8 cellular contexts compared by ENCODE assay signal in the genomic region with DNA sequence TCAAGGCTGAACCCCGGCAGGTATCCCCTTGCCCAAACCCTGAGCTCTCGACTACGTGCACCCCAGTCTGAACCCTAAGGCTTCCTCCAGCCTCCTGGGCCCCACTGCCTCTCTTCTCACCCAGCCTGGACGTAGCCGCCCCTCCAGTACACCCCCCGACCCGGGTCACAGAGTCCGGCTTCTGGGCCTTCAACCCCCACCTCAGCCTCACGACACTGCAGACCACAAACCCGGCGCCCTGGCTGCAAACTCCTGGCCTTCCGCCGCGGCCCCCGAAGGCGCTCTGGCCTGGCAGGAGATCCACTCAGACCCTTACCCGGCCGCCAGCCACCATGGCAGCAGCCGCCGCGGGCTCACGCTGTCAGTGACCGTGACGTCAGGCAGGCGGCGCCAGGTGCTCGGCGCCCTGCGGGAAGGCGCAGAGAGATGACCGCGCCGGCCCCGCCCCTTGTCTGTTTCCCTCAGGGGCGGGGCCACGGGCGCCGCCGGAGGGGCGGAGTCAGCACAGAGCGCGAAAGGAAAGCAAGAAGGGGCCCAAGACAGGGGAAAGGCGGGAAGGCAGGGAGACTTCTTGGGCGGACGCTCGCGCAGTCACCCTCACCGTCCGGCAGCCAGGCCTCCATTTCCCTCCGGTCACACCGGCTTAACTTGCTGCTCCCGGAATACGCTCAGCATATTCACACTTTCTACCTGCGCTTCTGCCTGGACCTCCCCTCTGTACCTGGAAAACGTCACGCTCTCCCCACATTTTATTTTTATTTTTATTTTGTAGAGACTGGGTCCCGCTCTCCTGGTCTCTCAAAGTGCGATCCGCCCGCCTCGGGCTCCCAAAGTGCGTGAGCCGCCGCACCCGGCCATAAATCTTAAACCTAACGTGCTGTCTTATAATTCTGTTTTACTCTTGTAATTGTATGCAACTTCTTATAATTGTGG. TPM values are rescaled to one million over a fixed set of nuclear protein-coding genes. Genes with fewer than 3 reads are reported as not detected.
DNase-seq lines count a peak whose midpoint lies in the region; ATAC-seq, FAIRE-seq and TF ChIP-seq lines count a peak whose summit lies in the region.

A gene with protein sequence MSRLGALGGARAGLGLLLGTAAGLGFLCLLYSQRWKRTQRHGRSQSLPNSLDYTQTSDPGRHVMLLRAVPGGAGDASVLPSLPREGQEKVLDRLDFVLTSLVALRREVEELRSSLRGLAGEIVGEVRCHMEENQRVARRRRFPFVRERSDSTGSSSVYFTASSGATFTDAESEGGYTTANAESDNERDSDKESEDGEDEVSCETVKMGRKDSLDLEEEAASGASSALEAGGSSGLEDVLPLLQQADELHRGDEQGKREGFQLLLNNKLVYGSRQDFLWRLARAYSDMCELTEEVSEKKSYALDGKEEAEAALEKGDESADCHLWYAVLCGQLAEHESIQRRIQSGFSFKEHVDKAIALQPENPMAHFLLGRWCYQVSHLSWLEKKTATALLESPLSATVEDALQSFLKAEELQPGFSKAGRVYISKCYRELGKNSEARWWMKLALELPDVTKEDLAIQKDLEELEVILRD (minus strand): TSS at position 372 of the 933 bp plus-strand sequence. CDS start 471 bp downstream, outside the sequence.

- peak in 1 of 3 donors; percentile 95 for TF ChIP-seq POLR2A in spleen (IDR thresholded peaks at IDR 0.05)

- POLR2A ChIA-PET in AG04449 (lab: Yijun Ruan, JAX) (no interaction called here), WTC11 (lab: Charles Lee) (no interaction called here)

- H3K27me3 ChIP-seq in bronchial epithelial cell (ENCODE audit: control insufficient read depth, insufficient read depth, low read length) (no peaks in the 10 kb centered on the region), spleen (replicated peaks in 1 of 7) (no peaks in the 10 kb centered on the region)

- intact Hi-C loops in spleen (cut with DNase I; ENCODE audit: low total_unique reads): no loop called here

- WGBS in spleen, 5 donors: 1 to 2% (median 1%) methylated on average over 44 to 66 of the region's 66 CpGs

- H3K9me3 ChIP-seq in spleen: no peaks in the 10 kb centered on the region

- peak within 1 kb of the TSS; percentile 99 for H3K27ac Mint-ChIP-seq in WTC11
- H3K27ac Mint-ChIP-seq in immature natural killer cell: peak within 1 kb of the TSS; percentile 88 to 98 (median 91)

- H3K27me3 Mint-ChIP-seq in WTC11 (ENCODE audit: low read depth): no peaks in the 10 kb centered on the region
- peaks cover 7 to 13% (median 11%) of the 10 kb centered on the region in 3 donors for H3K27me3 Mint-ChIP-seq in immature natural killer cell (ENCODE audit: low read depth in 3 of 3)

- FAIRE-seq in bronchial epithelial cell (lab: Jason Lieb, UNC): no peak

- peak within 1 kb of the TSS; percentile 92 for H3K4me3 ChIP-seq in AG04449 (ENCODE audit: low read depth, low read length)
- H3K4me3 ChIP-seq in bronchial epithelial cell (ENCODE audit: low read depth, low read length): peak within 1 kb of the TSS; percentile 74
- peak within 1 kb of the TSS; percentile 82 to 96 (median 89) for H3K4me3 ChIP-seq in spleen

- no peak for DNase-seq in AG04449 (ENCODE audit: low read depth, low spot score)
- DNase-seq in NCI-H345 (lab: John Stamatoyannopoulos, UW): peak; percentile 87
- peak; percentile 95 for DNase-seq in WTC11 (ENCODE audit: low spot score)
- peak; percentile 77 for DNase-seq in bronchial epithelial cell (ENCODE audit: low read depth)
- DNase-seq in immature natural killer cell: peak; percentile 92 to 94 (median 93)
- DNase-seq in spleen: peak; percentile 99

- no peak for TF ChIP-seq CTCF in AG04449 (IDR thresholded peaks at IDR 0.05; ENCODE audit: insufficient read depth, low read length, missing control alignments)
- TF ChIP-seq CTCF in WTC11 (IDR thresholded peaks at IDR 0.05): no peak
- no peak for TF ChIP-seq CTCF in bronchial epithelial cell (IDR thresholded peaks at IDR 0.05; ENCODE audit: insufficient read depth, low read length, severe bottlenecking)
- TF ChIP-seq CTCF in spleen (IDR thresholded peaks at IDR 0.05 in 8 of 11, conservative IDR thresholded peaks at IDR 0.05 in 3 of 11): peak in 8 of 11 experiments; percentile 13 to 52 (median 27)

- peak within 1 kb of the TSS; percentile 78 to 90 (median 84) for H3K27ac ChIP-seq in spleen

- H3K36me3 Mint-ChIP-seq in WTC11: peaks cover 5% of the 10 kb centered on the region; the same call in 1 of the 2 replicates
- peaks cover 0 to 29% (median 12%) of the 10 kb centered on the region in 3 donors for H3K36me3 Mint-ChIP-seq in immature natural killer cell

- H3K36me3 ChIP-seq in bronchial epithelial cell (ENCODE audit: control insufficient read depth, insufficient read depth, low read length) (peaks cover 11% of the 10 kb centered on the region), spleen (peaks cover 3 to 29% (median 18%) of the 10 kb centered on the region in 6 donors)

- peak; percentile 77 for ATAC-seq in GM18907 (IDR thresholded peaks at IDR 0.05; ENCODE audit: unreplicated experiment)
- ATAC-seq in HG03159 (IDR thresholded peaks at IDR 0.05; ENCODE audit: unreplicated experiment): peak; percentile 84
- peak; percentile 94 for ATAC-seq in WTC11

- H3K9me3 Mint-ChIP-seq in WTC11 (no peaks in the 10 kb centered on the region), immature natural killer cell (no peaks in the 10 kb centered on the region)

- peaks cover 16 to 43% (median 32%) of the 10 kb centered on the region in 6 donors for H3K4me1 ChIP-seq in spleen

- H3K4me1 Mint-ChIP-seq in WTC11 (peaks cover 11% of the 10 kb centered on the region; the same call in 1 of the 2 replicates), immature natural killer cell (peaks cover 44 to 49% of the 10 kb centered on the region in 2 donors)

- CTCF ChIA-PET in AG04449 (lab: Yijun Ruan, JAX): interaction anchor here (0.6 to 2.5 kb wide), 4 partner anchors 8 to 137 kb away, joined by 3 to 8 read pairs (median 4); no protein-coding TSS in a partner anchor
- CTCF ChIA-PET in WTC11 (lab: Charles Lee): no interaction called here

- peak within 1 kb of the TSS; percentile 87 for H3K4me3 Mint-ChIP-seq in WTC11
- H3K4me3 Mint-ChIP-seq in immature natural killer cell: peak within 1 kb of the TSS; percentile 82 to 94 (median 92)

TF ChIP-seq in WTC11, 78 proteins besides CTCF, POLR2A, EP300 and RAD21 (continues in another document):
- TF ChIP-seq E2F4 (CRISPR knock-in tag; IDR thresholded peaks at IDR 0.05; ENCODE audit: borderline replicate concordance, low read depth) (peak; percentile 83), MAX (CRISPR knock-in tag; IDR thresholded peaks at IDR 0.05) (peak; percentile 65; the same call in 1 of the 2 replicates), TEAD4 (CRISPR knock-in tag; IDR thresholded peaks at IDR 0.05) (no peak), NFATC4 (CRISPR knock-in tag; IDR thresholded peaks at IDR 0.05) (peak; percentile 62; the same call in 1 of the 2 replicates), SP1 (CRISPR knock-in tag; conservative IDR thresholded peaks at IDR 0.05) (peak; percentile 99)
- TF ChIP-seq, protein P1, sequence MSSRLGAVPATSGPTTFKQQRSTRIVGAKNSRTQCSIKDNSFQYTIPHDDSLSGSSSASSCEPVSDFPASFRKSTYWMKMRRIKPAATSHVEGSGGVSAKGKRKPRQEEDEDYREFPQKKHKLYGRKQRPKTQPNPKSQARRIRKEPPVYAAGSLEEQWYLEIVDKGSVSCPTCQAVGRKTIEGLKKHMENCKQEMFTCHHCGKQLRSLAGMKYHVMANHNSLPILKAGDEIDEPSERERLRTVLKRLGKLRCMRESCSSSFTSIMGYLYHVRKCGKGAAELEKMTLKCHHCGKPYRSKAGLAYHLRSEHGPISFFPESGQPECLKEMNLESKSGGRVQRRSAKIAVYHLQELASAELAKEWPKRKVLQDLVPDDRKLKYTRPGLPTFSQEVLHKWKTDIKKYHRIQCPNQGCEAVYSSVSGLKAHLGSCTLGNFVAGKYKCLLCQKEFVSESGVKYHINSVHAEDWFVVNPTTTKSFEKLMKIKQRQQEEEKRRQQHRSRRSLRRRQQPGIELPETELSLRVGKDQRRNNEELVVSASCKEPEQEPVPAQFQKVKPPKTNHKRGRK (CRISPR knock-in tag; IDR thresholded peaks at IDR 0.05; ENCODE audit: borderline replicate concordance): no peak

RNA-seq across cellular contexts. Expression of the gene that starts here (rescaled TPM):
- 21.7 to 25.9 TPM (median 22.8 TPM) in 3 replicates for total RNA-seq in WTC11 (2021)
- total RNA-seq in bronchial epithelial cell: 15.0 and 20.1 TPM in 2 replicates
- polyA plus RNA-seq in immature natural killer cell: 100 to 1,000 TPM in 2 of 3 donors, 10 to 100 TPM in 1; 44.6 to 118 (median 110) TPM
- 10 to 100 TPM; 19.7 to 32.2 (median 25.6) TPM for total RNA-seq in spleen
- 10 to 100 TPM; 13.0 to 15.4 (median 13.7) TPM for polyA plus RNA-seq in spleen

Comparison
In these comparisons a context has a peak if more than half of its experiments do, and no peak if none do; other contexts are left out.
1. CTCF ChIP-seq: peak in spleen (8 of 11); none in AG04449 (single experiment), WTC11 (single experiment) and bronchial epithelial cell (single experiment).
2. Peak in every context shown above with its lines, with median percentiles within 50 percentile points of each other: H3K4me3 ChIP-seq and ATAC-seq.